In genomic region chr3:122383915-122384697, GRCh38 we compare ENCODE assay signal across 8 cellular contexts. TPM values are rescaled to one million over a fixed set of nuclear protein-coding genes. Genes with fewer than 3 reads are reported as not detected.
DNase-seq lines count a peak whose midpoint lies in the region; ATAC-seq and TF ChIP-seq lines count a peak whose summit lies in the region.

TSS of gene FAM162A (plus strand) at chr3:122384182. CDS start at chr3:122384266, 84 bp downstream.

- peak within 1 kb of the TSS; percentile 95 for H3K27ac Mint-ChIP-seq in activated naive CD4-positive, alpha-beta T cell treated with anti-CD3 and anti-CD28 coated beads, Interleukin-2, amount 50 U/mL, for 24 hours
- H3K27ac Mint-ChIP-seq in osteocyte (ENCODE audit: unreplicated experiment): peak within 1 kb of the TSS; percentile 95

- peak within 1 kb of the TSS; percentile 91 for H3K4me2 ChIP-seq in SK-N-SH

- peaks cover 5% of the 10 kb centered on the region for H3K36me3 Mint-ChIP-seq in activated naive CD4-positive, alpha-beta T cell treated with anti-CD3 and anti-CD28 coated beads, Interleukin-2, amount 50 U/mL, for 24 hours
- H3K36me3 Mint-ChIP-seq in osteocyte (ENCODE audit: unreplicated experiment): no peaks in the 10 kb centered on the region

- TF ChIP-seq EP300 in SK-N-SH (IDR thresholded peaks at IDR 0.05; ENCODE audit: borderline replicate concordance in 1 of 2, low read depth in 1 of 2, low read length in 1 of 2): no peak; a peak in 1 of 4 replicates

- H3K4me1 Mint-ChIP-seq in activated naive CD4-positive, alpha-beta T cell treated with anti-CD3 and anti-CD28 coated beads, Interleukin-2, amount 50 U/mL, for 24 hours: peaks cover 70% of the 10 kb centered on the region
- peaks cover 25% of the 10 kb centered on the region for H3K4me1 Mint-ChIP-seq in osteocyte (ENCODE audit: unreplicated experiment)

- no peaks in the 10 kb centered on the region for H3K27me3 ChIP-seq in SK-N-SH (ENCODE audit: insufficient read depth)
- no peaks in the 10 kb centered on the region for H3K27me3 ChIP-seq in thymus (ENCODE audit: control insufficient read depth, insufficient read depth)

- no peaks in the 10 kb centered on the region for H4K20me1 ChIP-seq in SK-N-SH (ENCODE audit: insufficient read depth)

- peaks cover 6% of the 10 kb centered on the region for H3F3A ChIP-seq in SK-N-SH (replicated peaks; ENCODE audit: insufficient read depth)

- H3K36me3 ChIP-seq in SK-N-SH (replicated peaks in 1 of 2; ENCODE audit: control insufficient read depth in 1 of 2, insufficient read depth in 2 of 2, low read length in 1 of 2) (peaks cover 0 to 2% of the 10 kb centered on the region in 2 experiments), thymus (ENCODE audit: control insufficient read depth, insufficient read depth) (no peaks in the 10 kb centered on the region)

- H2AFZ ChIP-seq in SK-N-SH (ENCODE audit: low read depth): peak within 1 kb of the TSS; percentile 98

- peaks cover 42% of the 10 kb centered on the region for H3K79me2 ChIP-seq in SK-N-SH (ENCODE audit: insufficient read depth)

- H3K9ac ChIP-seq in SK-N-SH: peak within 1 kb of the TSS; percentile 78

- peak within 1 kb of the TSS; percentile 79 to 98 for H3K4me3 ChIP-seq in SK-N-SH (ENCODE audit: low read depth in 2 of 2, low read length in 1 of 2)
- H3K4me3 ChIP-seq in thymus (ENCODE audit: low read length): peak within 1 kb of the TSS; percentile 92

- DNase-seq in GM10266 (ENCODE audit: extremely low spot score) (peak; percentile 86), NCI-H1048 (lab: John Stamatoyannopoulos, UW) (peak; percentile 85), SK-N-SH (peak; percentile 93), glomerular endothelial cell (ENCODE audit: extremely low read depth, low read depth, low spot score) (no peak), osteocyte (ENCODE audit: extremely low spot score, unreplicated experiment) (peak; percentile 96)

- TF ChIP-seq CTCF in GM10266 (IDR thresholded peaks at IDR 0.05; ENCODE audit: control insufficient read depth, insufficient read depth, low read depth, missing control alignments) (peak; percentile 81), SK-N-SH (IDR thresholded peaks at IDR 0.05) (peak; percentile 62), osteocyte (IDR thresholded peaks at IDR 0.05) (peak; percentile 65)

- WGBS in SK-N-SH (ENCODE audit: low lambda C conversion rate): 4% methylated on average over 10 of the region's 51 CpGs
- WGBS in thymus: under 1% methylated on average over 51 of the region's 51 CpGs

- no peaks in the 10 kb centered on the region for H3K9me3 Mint-ChIP-seq in activated naive CD4-positive, alpha-beta T cell treated with anti-CD3 and anti-CD28 coated beads, Interleukin-2, amount 50 U/mL, for 24 hours
- no peaks in the 10 kb centered on the region for H3K9me3 Mint-ChIP-seq in osteocyte (ENCODE audit: unreplicated experiment)

- CTCF ChIA-PET in SK-N-SH (lab: Yijun Ruan, JAX): interaction anchor here (0.6 to 2.4 kb wide), 17 partner anchors 9 to 861 kb away, joined by 3 to 20 read pairs (median 4); partner anchors contain the start of genes DTX3L, PARP9, POLQ and WDR5B

- POLR2A ChIA-PET in SK-N-SH (lab: Yijun Ruan, JAX): interaction anchor here (0.6 to 2.8 kb wide), 3 partner anchors 9 to 32 kb away, joined by 3 to 21 read pairs (median 5); partner anchors contain the start of gene WDR5B

- H3K4me3 Mint-ChIP-seq in activated naive CD4-positive, alpha-beta T cell treated with anti-CD3 and anti-CD28 coated beads, Interleukin-2, amount 50 U/mL, for 24 hours: peak within 1 kb of the TSS; percentile 96
- H3K4me3 Mint-ChIP-seq in osteocyte (ENCODE audit: unreplicated experiment): peak within 1 kb of the TSS; percentile 90

- peak within 1 kb of the TSS; percentile 61 to 94 for H3K27ac ChIP-seq in SK-N-SH (ENCODE audit: low read depth in 2 of 2, low read length in 1 of 2)
- H3K27ac ChIP-seq in thymus (ENCODE audit: low read depth): peak within 1 kb of the TSS; percentile 90

- H3K9me3 ChIP-seq in SK-N-SH (no peaks in the 10 kb centered on the region), thymus (ENCODE audit: control insufficient read depth) (no peaks in the 10 kb centered on the region)

- H3K4me1 ChIP-seq in SK-N-SH (ENCODE audit: control insufficient read depth in 1 of 2, insufficient read depth in 2 of 2, low read depth in 1 of 2, low read length in 1 of 2) (peaks cover 8 to 9% of the 10 kb centered on the region in 2 experiments; a peak in 3 of 4 replicates), thymus (ENCODE audit: control insufficient read depth, insufficient read depth, low read length) (peaks cover 2% of the 10 kb centered on the region)

- ATAC-seq in HG02588 (IDR thresholded peaks at IDR 0.05; ENCODE audit: unreplicated experiment): peak; percentile 91

- no peaks in the 10 kb centered on the region for H3K27me3 Mint-ChIP-seq in activated naive CD4-positive, alpha-beta T cell treated with anti-CD3 and anti-CD28 coated beads, Interleukin-2, amount 50 U/mL, for 24 hours
- H3K27me3 Mint-ChIP-seq in osteocyte (ENCODE audit: unreplicated experiment): no peaks in the 10 kb centered on the region

- peak; percentile 19; the same call in 1 of the 2 replicates for TF ChIP-seq RAD21 in SK-N-SH (IDR thresholded peaks at IDR 0.05; ENCODE audit: low read length)

- H3K9me2 ChIP-seq in SK-N-SH: no peaks in the 10 kb centered on the region

TF ChIP-seq in SK-N-SH, 30 proteins besides CTCF, POLR2A, EP300 and RAD21 (continues in another document):
- TF ChIP-seq FOSL2 (IDR thresholded peaks at IDR 0.05; ENCODE audit: borderline replicate concordance, low read depth) (no peak), RCOR1 (IDR thresholded peaks at IDR 0.05; ENCODE audit: low read length) (0 out of 2 replicates have a peak, but pooled peaks have one; percentile 23), IRF3 (IDR thresholded peaks at IDR 0.05; ENCODE audit: low read depth, low read length) (0 out of 2 replicates have a peak, but pooled peaks have one; percentile 2), NFIC (IDR thresholded peaks at IDR 0.05; ENCODE audit: borderline replicate concordance) (no peak), RXRA (IDR thresholded peaks at IDR 0.05; ENCODE audit: borderline replicate concordance, low read depth) (no peak), ELF1 (IDR thresholded peaks at IDR 0.05) (no peak), GATA2 (CRISPR knock-in tag; IDR thresholded peaks at IDR 0.05) (no peak), EZH2phosphoT487 (IDR thresholded peaks at IDR 0.05; ENCODE audit: borderline replicate concordance, low read depth) (no peak), MXI1 (IDR thresholded peaks at IDR 0.05; ENCODE audit: low read depth, low read length) (peak; percentile 90), ZBTB33 (IDR thresholded peaks at IDR 0.05; ENCODE audit: borderline replicate concordance, low read depth) (no peak), RFX5 (IDR thresholded peaks at IDR 0.05; ENCODE audit: low read length) (no peak; the same call in 1 of the 2 replicates), SIN3A (IDR thresholded peaks at IDR 0.05; ENCODE audit: borderline replicate concordance, low read depth, low read length) (peak; percentile 53; the same call in 1 of the 2 replicates), TAF1 (IDR thresholded peaks at IDR 0.05; ENCODE audit: borderline replicate concordance, low read depth, low read length) (peak; percentile 79), YY1 (IDR thresholded peaks at IDR 0.05; ENCODE audit: low read depth) (peak; percentile 68), TCF12 (IDR thresholded peaks at IDR 0.05) (peak; percentile 20; the same call in 1 of the 2 replicates), GABPA (IDR thresholded peaks at IDR 0.05; ENCODE audit: low read depth) (no peak), USF1 (IDR thresholded peaks at IDR 0.05; ENCODE audit: borderline replicate concordance, low read depth) (peak; percentile 36; the same call in 1 of the 2 replicates), TEAD4 (IDR thresholded peaks at IDR 0.05; ENCODE audit: borderline replicate concordance, insufficient read depth) (no peak), MEF2A (IDR thresholded peaks at IDR 0.05; ENCODE audit: borderline replicate concordance, low read depth) (no peak), FOXM1 (IDR thresholded peaks at IDR 0.05; ENCODE audit: low read depth) (no peak), JUND (IDR thresholded peaks at IDR 0.05) (no peak), FOXJ3 (CRISPR knock-in tag; IDR thresholded peaks at IDR 0.05) (no peak)

RNA-seq across cellular contexts. Expression of gene FAM162A, which starts in this region (rescaled TPM):
- polyA plus RNA-seq in SK-N-SH (2012; rRNA removed) (35.1 and 35.3 TPM in 2 replicates), thymus (69.5 TPM)
- polyA plus RNA-seq in SK-N-SH (2012; cell fraction: cytosol; rRNA removed): 44.8 and 68.1 TPM in 2 replicates
- 14.1 and 17.1 TPM in 2 replicates for polyA plus RNA-seq in SK-N-SH (2012; cell fraction: nucleus; rRNA removed)
- total RNA-seq in glomerular endothelial cell (13.7 and 27.7 TPM in 2 replicates), osteocyte (34.3 and 37.3 TPM in 2 replicates)
